11 cellular contexts compared by ENCODE assay signal in the genomic region with DNA sequence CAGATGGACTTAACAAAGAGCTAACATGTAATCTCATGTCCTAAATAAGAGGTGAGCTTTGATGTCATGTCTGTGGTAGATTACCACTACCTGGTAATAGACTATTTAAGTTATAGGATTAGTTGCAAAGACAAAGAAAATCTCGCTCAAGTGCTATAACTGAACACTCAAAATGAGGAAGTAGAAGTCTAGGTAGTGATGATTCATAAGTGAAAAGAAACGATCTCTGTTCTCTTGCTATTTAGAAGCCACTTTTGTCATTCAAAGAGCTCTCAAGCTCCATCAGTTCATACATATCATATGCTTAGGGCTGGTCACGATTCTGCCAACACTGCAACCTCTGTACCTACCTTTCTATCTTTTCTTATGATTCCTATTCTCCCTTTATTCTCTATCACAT.
DNase-seq lines count a peak whose midpoint lies in the region; ATAC-seq and TF ChIP-seq lines count a peak whose summit lies in the region.
"Had no signal": no experiment of that assay in that cellular context is flagged by ENCODE, and none has a peak within 500 bp of the region (broad histone marks: within the 10 kb centered on the region; RNA-seq: fewer than 3 reads in every experiment).

No MANE protein-coding gene starts in this region.

- H3K36me3 ChIP-seq in WERI-Rb-1 = no peaks in the 10 kb centered on the region
- no peaks in the 10 kb centered on the region for H3K36me3 ChIP-seq in upper lobe of right lung

- intact Hi-C loops in upper lobe of right lung (cut with DNase I) = no loop called here

- DNase-seq in GM20000 (ENCODE audit: low spot score) (peak; percentile 75), OCI-M1 (lab: John Stamatoyannopoulos, UW) (peak; percentile 83), NCI-H82 treated with DMSO at 0.1 percent for 48 hours (lab: John Stamatoyannopoulos, UW; ENCODE audit: unreplicated experiment) (no peak), WERI-Rb-1 (no peak), upper lobe of right lung (no peak), middle frontal gyrus (ENCODE audit: extremely low spot score, low spot score) (no peak)
- DNase-seq: activated naive CD4-positive, alpha-beta T cell treated with Interleukin-2 at 50 U/mL for 16 hours; mammary epithelial cell; stimulated activated CD4-positive, alpha-beta T cell treated with anti-CD3 and anti-CD28 coated beads, Interleukin-4, amount 100 ng/mL, for 1 hour had no signal

- H3K27ac ChIP-seq in WERI-Rb-1 (no peak overlapping the region), upper lobe of right lung (no peak overlapping the region)

- ATAC-seq in GM18498 (IDR thresholded peaks at IDR 0.05; ENCODE audit: unreplicated experiment) = peak; percentile 99
- ATAC-seq in HG03108 (IDR thresholded peaks at IDR 0.05; ENCODE audit: unreplicated experiment) = peak; percentile 98
- no peak for ATAC-seq in upper lobe of right lung

- TF ChIP-seq CTCF in GM20000 (IDR thresholded peaks at IDR 0.05; ENCODE audit: extremely low read depth, missing control alignments) = no peak
- TF ChIP-seq CTCF in WERI-Rb-1 (IDR thresholded peaks at IDR 0.05; ENCODE audit: low read depth, low read length) = no peak
- TF ChIP-seq CTCF in upper lobe of right lung (IDR thresholded peaks at IDR 0.05) = no peak

- H3K4me3 ChIP-seq in WERI-Rb-1 (ENCODE audit: low read depth, low read length) (no peak overlapping the region), upper lobe of right lung (no peak overlapping the region)

- H3K9me3 ChIP-seq in WERI-Rb-1 (ENCODE audit: severe bottlenecking) = no peaks in the 10 kb centered on the region
- no peaks in the 10 kb centered on the region for H3K9me3 ChIP-seq in upper lobe of right lung

- no peaks in the 10 kb centered on the region for H3K4me1 ChIP-seq in upper lobe of right lung

- H3K27me3 ChIP-seq in WERI-Rb-1 (ENCODE audit: insufficient read depth, low read depth, severe bottlenecking) (no peaks in the 10 kb centered on the region), upper lobe of right lung (no peaks in the 10 kb centered on the region)

Comparison
In these comparisons a context has a peak if more than half of its experiments do, and no peak if none do; other contexts are left out.
1. DNase-seq: peak in GM20000 (single experiment) and OCI-M1 (single experiment); none in NCI-H82 treated with DMSO at 0.1 percent for 48 hours (single experiment), WERI-Rb-1 (single experiment), upper lobe of right lung (single experiment) and middle frontal gyrus (single experiment).